ENCODE assay signal across 8 cellular contexts in genomic region chr1:19596719-19597462, GRCh38. TPM values are rescaled to one million over a fixed set of nuclear protein-coding genes. Genes with fewer than 3 reads are reported as not detected.
A peak's percentile ranks its signal among the peaks of the same experiment; 100 is the strongest.
DNase-seq lines count a peak whose midpoint lies in the region; ATAC-seq and TF ChIP-seq lines count a peak whose summit lies in the region.

No MANE protein-coding gene starts in this region.

- H3K36me3 Mint-ChIP-seq in T-cell (peaks cover 15% of the 10 kb centered on the region), type B pancreatic cell (peaks cover 18% of the 10 kb centered on the region)

- H3K4me1 ChIP-seq in heart right ventricle = peaks cover 0 to 51% (median 41%) of the 10 kb centered on the region in 9 donors

- H3K4me1 Mint-ChIP-seq in T-cell (peaks cover 51 to 55% (median 52%) of the 10 kb centered on the region in 3 donors), type B pancreatic cell (ENCODE audit: unreplicated experiment) (peaks cover 25% of the 10 kb centered on the region)

- no peaks in the 10 kb centered on the region for H3K27me3 Mint-ChIP-seq in T-cell
- H3K27me3 Mint-ChIP-seq in type B pancreatic cell = peaks cover under 1% of the 10 kb centered on the region

- H3K27me3 ChIP-seq in heart right ventricle = no peaks in the 10 kb centered on the region

- DNase-seq in GM13977 (ENCODE audit: low spot score) (peak; percentile 95), NCI-H146 (lab: John Stamatoyannopoulos, UW) (peak; percentile 95), T-cell (peak; percentile 87 to 98 (median 96)), amniotic epithelial cell (ENCODE audit: low read depth) (peak; percentile 96), heart right ventricle (peak; percentile 94 to 98), pons (ENCODE audit: low spot score) (peak; percentile 97), type B pancreatic cell (ENCODE audit: extremely low spot score, unreplicated experiment) (peak; percentile 95)

- H3K36me3 ChIP-seq in heart right ventricle = peaks cover 0 to 22% (median 0%) of the 10 kb centered on the region in 9 donors

- H3K4me3 ChIP-seq in heart right ventricle = peak overlapping the region; percentile 53 to 98 (median 87)

- H3K4me3 Mint-ChIP-seq in T-cell = peak overlapping the region; percentile 95 to 100 (median 100)
- peak overlapping the region; percentile 100 for H3K4me3 Mint-ChIP-seq in type B pancreatic cell

- H3K27ac Mint-ChIP-seq in T-cell (peak overlapping the region; percentile 99 to 100), type B pancreatic cell (peak overlapping the region; percentile 97)

- WGBS in heart right ventricle, 2 donors = 1% methylated on average over 60 of the region's 60 CpGs

- in situ Hi-C loops in GM13977 (cut with MboI; ENCODE audit: low pct_unique_long_range_greater_than_20kb, low sequenced_read_pairs, unreplicated experiment) = loop anchor here (25.0 kb wide), 1 partner anchor 210 kb away; no protein-coding TSS in a partner anchor

- H3K9me3 ChIP-seq in heart right ventricle = no peaks in the 10 kb centered on the region

- peak overlapping the region; percentile 71 to 99 (median 97) for H3K27ac ChIP-seq in heart right ventricle

- CTCF ChIA-PET in T-cell (lab: Charles Lee) = interaction anchor here in 1 of 2 donors (0.6 to 1.2 kb wide), 3 partner anchors 15 to 206 kb away, joined by 5 to 6 read pairs (median 6); no protein-coding TSS in a partner anchor

- POLR2A ChIA-PET in T-cell (lab: Charles Lee) = interaction anchor here (0.5 to 1.0 kb wide), 7 partner anchors 9 to 206 kb away, joined by 3 to 4 read pairs (median 3); no protein-coding TSS in a partner anchor

- intact Hi-C loops in heart right ventricle (cut with DNase I) = loop anchor here in 6 of 10 donors (2.0 to 10.0 kb wide), 11 partner anchors 45 to 382 kb away; partner anchors contain the start of genes CAPZB (in 3 of the 6), NBL1 (in 1 of the 6) and UBR4 (in 1 of the 6)

- H3K9me3 Mint-ChIP-seq in T-cell (no peaks in the 10 kb centered on the region), type B pancreatic cell (no peaks in the 10 kb centered on the region)

- TF ChIP-seq CTCF in GM13977 (IDR thresholded peaks at IDR 0.05; ENCODE audit: extremely low read depth, insufficient read depth, missing control alignments) (no peak), heart right ventricle (IDR thresholded peaks at IDR 0.05) (no peak), type B pancreatic cell (conservative IDR thresholded peaks at IDR 0.05) (no peak)

- ATAC-seq in HG02870 (IDR thresholded peaks at IDR 0.05; ENCODE audit: unreplicated experiment) = peak; percentile 80
- ATAC-seq in T-cell (replicated peaks in 1 of 4) = peak; percentile 75 to 88 (median 86)
- peak; percentile 94 to 97 (median 96) for ATAC-seq in heart right ventricle

RNA-seq across cellular contexts. Expression of gene NBL1, which starts 47.2 kb away (rescaled TPM):
- 10 to 100 TPM; 11.4 to 38.1 (median 13.7) TPM for total RNA-seq in T-cell
- 10 to 100 TPM; 18.5 to 48.7 (median 35.1) TPM for total RNA-seq in heart right ventricle
- 10 to 100 TPM; 47.9 to 48.5 TPM for polyA plus RNA-seq in heart right ventricle
- total RNA-seq in type B pancreatic cell (ENCODE audit: low replicate concordance) = 69.9 and 142 TPM in 2 replicates

Comparison
In these comparisons a context has a peak if more than half of its experiments do, and no peak if none do; other contexts are left out.
1. Peak in every context shown above with its lines: DNase-seq, ATAC-seq, H3K4me3 ChIP-seq and H3K27ac ChIP-seq.